Comparison of ENCODE assay signal across 23 cellular contexts in the genomic region with DNA sequence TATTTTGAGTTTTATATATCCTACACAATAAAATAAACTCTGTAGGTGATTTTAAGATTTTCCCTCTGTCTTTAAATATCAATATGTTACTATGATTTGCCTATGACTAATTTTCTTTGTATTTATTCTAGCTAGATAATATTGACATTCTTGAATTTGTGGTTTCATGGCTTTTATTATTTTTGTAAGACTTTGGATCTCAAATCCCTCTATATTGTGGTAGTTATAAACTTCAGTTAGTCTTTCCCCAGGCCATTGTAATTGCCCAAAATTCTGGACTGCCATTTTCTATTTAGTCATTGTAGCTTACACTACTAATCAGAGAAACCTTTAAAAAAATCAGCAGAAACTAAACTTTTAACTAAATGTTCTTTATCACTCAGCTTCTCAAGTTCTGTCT.
A peak's percentile ranks its signal among the peaks of the same experiment; 100 is the strongest.
DNase-seq lines count a peak whose midpoint lies in the region; FAIRE-seq lines count a peak whose summit lies in the region.
"Had no signal": no experiment of that assay in that cellular context is flagged by ENCODE, and none has a peak within 500 bp of the region (broad histone marks: within the 10 kb centered on the region; RNA-seq: fewer than 3 reads in every experiment).

No MANE protein-coding gene starts in this region.

- no peak for DNase-seq in HTR-8/SVneo (ENCODE audit: insufficient read length, low spot score)
- no peak for DNase-seq in activated naive CD4-positive, alpha-beta T cell treated with Interleukin-2 at 50 U/mL for 16 hours
- no peak for DNase-seq in activated CD8-positive, alpha-beta memory T cell treated with anti-CD3 and anti-CD28 coated beads for 24 hours
- DNase-seq: 8988T; ACHN; BE2C; C1 segment of cervical spinal cord; CD4-positive, alpha-beta memory T cell; CD4-positive, CD25-positive, alpha-beta regulatory T cell; CD8-positive, alpha-beta memory T cell; COR-L47; DMS 273 treated with DMSO at 0.1 percent for 48 hours; DMS153; DMS53; DMS79; GF-D8 had no signal

- peak overlapping the region; percentile 49 for H3K27ac ChIP-seq in KOPT-K1 (ENCODE audit: low read depth, low read length, poor library complexity, severe bottlenecking)
- H3K27ac ChIP-seq: BLaER1 had no signal

- peak; percentile 73 for FAIRE-seq in islet of Langerhans (lab: Jason Lieb, UNC)
- FAIRE-seq in HTR-8/SVneo (lab: Jason Lieb, UNC): no peak
- FAIRE-seq: A204.1, G401.6, GM12891, GM19239 had no signal

- peaks cover 18% of the 10 kb centered on the region for H3K9me3 ChIP-seq in KOPT-K1 (ENCODE audit: insufficient read depth, low read length, poor library complexity, severe bottlenecking)
- H3K9me3 ChIP-seq: BE2C, BLaER1 had no signal

- no peaks in the 10 kb centered on the region for H3K36me3 ChIP-seq in KOPT-K1 (ENCODE audit: insufficient read depth, low read length)
- H3K36me3 ChIP-seq: BE2C, BLaER1 had no signal
